Comparison of ENCODE assay signal across 12 cellular contexts in genomic region chr3:148084931-148085330, GRCh38.
DNase-seq lines count a peak whose midpoint lies in the region; ATAC-seq and TF ChIP-seq lines count a peak whose summit lies in the region.
"Had no signal": no experiment of that assay in that cellular context is flagged by ENCODE, and none has a peak within 500 bp of the region (broad histone marks: within the 10 kb centered on the region; RNA-seq: fewer than 3 reads in every experiment).

No MANE protein-coding gene starts in this region.

- TF ChIP-seq POLR2A in gastrocnemius medialis (IDR thresholded peaks at IDR 0.05), result no peak

- TF ChIP-seq CTCF in GM13977 (IDR thresholded peaks at IDR 0.05; ENCODE audit: extremely low read depth, insufficient read depth, missing control alignments) (no peak), GM20000 (IDR thresholded peaks at IDR 0.05; ENCODE audit: extremely low read depth, missing control alignments) (no peak), gastrocnemius medialis (IDR thresholded peaks at IDR 0.05 in 4 of 5, conservative IDR thresholded peaks at IDR 0.05 in 1 of 5) (no peak)

- H3K9me3 ChIP-seq in HAP-1 (no peaks in the 10 kb centered on the region), gastrocnemius medialis (no peaks in the 10 kb centered on the region)

- no peaks in the 10 kb centered on the region for H3K4me1 ChIP-seq in HAP-1
- no peaks in the 10 kb centered on the region for H3K4me1 ChIP-seq in gastrocnemius medialis

- H3K27ac ChIP-seq in gastrocnemius medialis, result no peak overlapping the region

- no peaks in the 10 kb centered on the region for H3K36me3 ChIP-seq in HAP-1 (replicated peaks)
- H3K36me3 ChIP-seq in gastrocnemius medialis, result no peaks in the 10 kb centered on the region

- peak; percentile 91 for ATAC-seq in HG03066 (IDR thresholded peaks at IDR 0.05; ENCODE audit: low read depth, unreplicated experiment)
- no peak for ATAC-seq in gastrocnemius medialis
- ATAC-seq: HepG2 had no signal

- H3K4me3 ChIP-seq in HAP-1 (no peak overlapping the region), gastrocnemius medialis (no peak overlapping the region)

- in situ Hi-C loops in GM13977 (cut with MboI; ENCODE audit: low pct_unique_long_range_greater_than_20kb, low sequenced_read_pairs, unreplicated experiment) (no loop called here), HAP-1 (cut with MboI; ENCODE audit: low sequenced_read_pairs) (no loop called here), gastrocnemius medialis (cut with MboI; ENCODE audit: low sequenced_read_pairs in 4 of 4) (no loop called here)

- DNase-seq in GM13977 (ENCODE audit: low spot score) (peak; percentile 19), GM20000 (ENCODE audit: low spot score) (peak; percentile 12), astrocyte of the hippocampus (ENCODE audit: low read depth, low spot score) (peak; percentile 50), islet precursor cell (no peak), medulla oblongata (ENCODE audit: extremely low spot score) (no peak), HAP-1 (ENCODE audit: low spot score in 2 of 2) (no peak), gastrocnemius medialis (no peak)
- DNase-seq: central memory CD4-positive, alpha-beta T cell; foreskin fibroblast; T-helper 1 cell had no signal

- H3K27me3 ChIP-seq in HAP-1 (ENCODE audit: low read depth) (no peaks in the 10 kb centered on the region), gastrocnemius medialis (no peaks in the 10 kb centered on the region)

- intact Hi-C loops in gastrocnemius medialis (cut with DNase I; ENCODE audit: low total_unique reads), result no loop called here

Comparison
In these comparisons a context has a peak if more than half of its experiments do, and no peak if none do; other contexts are left out.
1. DNase-seq: peak in GM13977 (single experiment), GM20000 (single experiment) and astrocyte of the hippocampus (single experiment); none in islet precursor cell (single experiment), medulla oblongata (single experiment), HAP-1 (0 of 2) and gastrocnemius medialis (0 of 2).